In the genomic region with DNA sequence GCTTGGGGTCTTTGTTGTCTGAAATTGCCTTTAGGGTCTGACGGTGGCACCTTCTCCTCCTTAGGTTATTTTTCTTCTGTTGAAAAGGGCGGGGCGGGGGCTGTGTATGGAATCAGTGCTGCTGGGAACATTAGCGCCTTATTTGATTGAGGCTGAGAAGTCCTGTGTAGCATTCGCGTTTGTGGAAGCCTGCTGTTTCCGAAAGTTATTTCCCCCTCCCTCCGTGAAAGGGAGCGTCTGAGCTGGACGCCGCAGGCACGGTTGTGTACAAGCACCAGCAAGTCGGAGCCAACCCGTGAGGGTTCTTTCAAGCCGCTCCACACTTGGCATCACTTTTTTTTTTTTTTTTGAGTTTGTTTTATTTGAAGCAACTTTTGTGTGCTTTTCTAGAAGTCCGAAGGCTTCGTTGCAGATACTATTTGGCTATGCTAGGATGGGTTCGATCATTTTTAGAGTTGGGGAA, we compare ENCODE assay signal across 8 cellular contexts. TPM values are rescaled to one million over a fixed set of nuclear protein-coding genes. Genes with fewer than 3 reads are reported as not detected.
DNase-seq lines count a peak whose midpoint lies in the region; ATAC-seq and TF ChIP-seq lines count a peak whose summit lies in the region.

No MANE protein-coding gene starts in this region.

- H3K9me3 Mint-ChIP-seq in Calu3 (ENCODE audit: low read depth, unreplicated experiment) (no peaks in the 10 kb centered on the region), GM23338 (no peaks in the 10 kb centered on the region)

- no peak overlapping the region for H3K27ac ChIP-seq in GM23338 (ENCODE audit: low read depth)

- TF ChIP-seq CTCF in Calu3 (IDR thresholded peaks at IDR 0.05; ENCODE audit: unreplicated experiment) = no peak
- TF ChIP-seq CTCF in GM23338 (conservative IDR thresholded peaks at IDR 0.05; ENCODE audit: low read depth in 2 of 2) = no peak

- peaks cover 14% of the 10 kb centered on the region for H3K4me1 ChIP-seq in GM23338 (ENCODE audit: insufficient read depth)

- H3K79me2 ChIP-seq in GM23338 (replicated peaks; ENCODE audit: insufficient read depth) = peaks cover 49% of the 10 kb centered on the region

- CTCF ChIA-PET in Calu3 (lab: Charles Lee) = interaction anchor here (0.7 kb wide), 2 partner anchors 79 to 347 kb away, joined by 3 to 4 read pairs; no protein-coding TSS in a partner anchor

- ATAC-seq in GM23338 = peak; percentile 8
- ATAC-seq in left lobe of liver = peak; percentile 65

- peaks cover 32% of the 10 kb centered on the region for H3K36me3 Mint-ChIP-seq in Calu3 (ENCODE audit: insufficient read depth, unreplicated experiment)
- H3K36me3 Mint-ChIP-seq in GM23338 (ENCODE audit: low read depth) = no peaks in the 10 kb centered on the region

- H3K9me2 ChIP-seq in GM23338 (ENCODE audit: insufficient read depth) = no peaks in the 10 kb centered on the region

- peak; percentile 48 for DNase-seq in Calu3
- DNase-seq in GM23338 (ENCODE audit: low spot score) = peak; percentile 46
- DNase-seq in NCI-H128 (lab: John Stamatoyannopoulos, UW; ENCODE audit: unreplicated experiment) = peak; percentile 39
- DNase-seq in activated CD4-positive, CD25-positive, alpha-beta regulatory T cell treated with anti-CD3 and anti-CD28 coated beads, Interleukin-2, amount 50 U/mL, for 72 hours = peak; percentile 38
- DNase-seq in cerebellar cortex (ENCODE audit: low spot score) = peak; percentile 66
- peak; percentile 64 for DNase-seq in left lobe of liver (ENCODE audit: low spot score)
- peak; percentile 9 to 39 (median 20) for DNase-seq in stimulated activated CD4-positive, alpha-beta T cell treated with anti-CD3 and anti-CD28 coated beads, TNF-alpha, amount 100 ng/mL, for 24 hours (ENCODE audit: low read depth in 3 of 3)
- DNase-seq in GM19240 (ENCODE audit: insufficient read length, low spot score) = no peak

- H3K4me2 ChIP-seq in GM23338 = peak overlapping the region; percentile 94

- peaks cover 24% of the 10 kb centered on the region for H3K27me3 ChIP-seq in GM23338 (ENCODE audit: insufficient read depth)

- peaks cover 15% of the 10 kb centered on the region; the same call in 1 of the 2 replicates for H4K20me1 ChIP-seq in GM23338 (replicated peaks; ENCODE audit: insufficient read depth)

- intact Hi-C loops in Calu3 (cut with micrococcal nuclease; ENCODE audit: unreplicated experiment) = no loop called here

- peak overlapping the region; percentile 83 for H3K27ac Mint-ChIP-seq in Calu3 (ENCODE audit: unreplicated experiment)
- H3K27ac Mint-ChIP-seq in GM23338 = peak overlapping the region; percentile 87; the same call in 1 of the 2 replicates

- peaks cover 28% of the 10 kb centered on the region for H3K4me1 Mint-ChIP-seq in Calu3 (ENCODE audit: low read depth, unreplicated experiment)
- H3K4me1 Mint-ChIP-seq in GM23338 = peaks cover 19% of the 10 kb centered on the region; the same call in 2 of the 3 replicates

- no peaks in the 10 kb centered on the region for H3K36me3 ChIP-seq in GM23338 (ENCODE audit: insufficient read depth)

- H3F3A ChIP-seq in GM23338 (replicated peaks; ENCODE audit: low read depth) = peaks cover 8% of the 10 kb centered on the region; the same call in 1 of the 2 replicates

- H3K4me3 ChIP-seq in GM23338 = peak overlapping the region; percentile 89

- TSS peak; percentile 22 for BruUV-seq in Calu3 (replicated peaks; lab: Mats Ljungman, UMichigan)

- H3K27me3 Mint-ChIP-seq in Calu3 (ENCODE audit: unreplicated experiment) (no peaks in the 10 kb centered on the region), GM23338 (ENCODE audit: insufficient read depth, low read depth, poor library complexity) (peaks cover 7% of the 10 kb centered on the region)

- peak overlapping the region; percentile 75 for H3K4me3 Mint-ChIP-seq in Calu3 (ENCODE audit: low read depth, unreplicated experiment)
- peak overlapping the region; percentile 95 for H3K4me3 Mint-ChIP-seq in GM23338

- H2AFZ ChIP-seq in GM23338 = peak overlapping the region; percentile 86

TF ChIP-seq in GM23338, 12 proteins besides CTCF, POLR2A, EP300 and RAD21:
- TF ChIP-seq, protein P1, sequence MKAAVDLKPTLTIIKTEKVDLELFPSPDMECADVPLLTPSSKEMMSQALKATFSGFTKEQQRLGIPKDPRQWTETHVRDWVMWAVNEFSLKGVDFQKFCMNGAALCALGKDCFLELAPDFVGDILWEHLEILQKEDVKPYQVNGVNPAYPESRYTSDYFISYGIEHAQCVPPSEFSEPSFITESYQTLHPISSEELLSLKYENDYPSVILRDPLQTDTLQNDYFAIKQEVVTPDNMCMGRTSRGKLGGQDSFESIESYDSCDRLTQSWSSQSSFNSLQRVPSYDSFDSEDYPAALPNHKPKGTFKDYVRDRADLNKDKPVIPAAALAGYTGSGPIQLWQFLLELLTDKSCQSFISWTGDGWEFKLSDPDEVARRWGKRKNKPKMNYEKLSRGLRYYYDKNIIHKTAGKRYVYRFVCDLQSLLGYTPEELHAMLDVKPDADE (IDR thresholded peaks at IDR 0.05) = no peak
- TF ChIP-seq POLR2AphosphoS5 (IDR thresholded peaks at IDR 0.05; ENCODE audit: low read depth) (no peak), STAT1 (IDR thresholded peaks at IDR 0.05; ENCODE audit: unreplicated experiment) (no peak), CREB1 (CRISPR knock-in tag; IDR thresholded peaks at IDR 0.05; ENCODE audit: low read depth) (no peak), JUNB (IDR thresholded peaks at IDR 0.05; ENCODE audit: unreplicated experiment) (no peak), NANOG (IDR thresholded peaks at IDR 0.05; ENCODE audit: borderline replicate concordance) (no peak)

RNA-seq across cellular contexts. Expression of a gene that starts 1.1 kb away (rescaled TPM):
- 142 and 171 TPM in 2 replicates for total RNA-seq in Calu3 (2022)
- 86.5 and 100 TPM in 2 replicates for total RNA-seq in GM23338 (2014; rRNA removed; shearing (Covaris generic))
- 21.7 and 34.3 TPM in 2 replicates for polyA plus RNA-seq in GM23338 (2016; fragmentation: Nextera tagmentation; extraction: Ambion mirVana)
- 46.8 TPM for total RNA-seq in left lobe of liver
